ENCODE assay signal across 11 cellular contexts in the genomic region with DNA sequence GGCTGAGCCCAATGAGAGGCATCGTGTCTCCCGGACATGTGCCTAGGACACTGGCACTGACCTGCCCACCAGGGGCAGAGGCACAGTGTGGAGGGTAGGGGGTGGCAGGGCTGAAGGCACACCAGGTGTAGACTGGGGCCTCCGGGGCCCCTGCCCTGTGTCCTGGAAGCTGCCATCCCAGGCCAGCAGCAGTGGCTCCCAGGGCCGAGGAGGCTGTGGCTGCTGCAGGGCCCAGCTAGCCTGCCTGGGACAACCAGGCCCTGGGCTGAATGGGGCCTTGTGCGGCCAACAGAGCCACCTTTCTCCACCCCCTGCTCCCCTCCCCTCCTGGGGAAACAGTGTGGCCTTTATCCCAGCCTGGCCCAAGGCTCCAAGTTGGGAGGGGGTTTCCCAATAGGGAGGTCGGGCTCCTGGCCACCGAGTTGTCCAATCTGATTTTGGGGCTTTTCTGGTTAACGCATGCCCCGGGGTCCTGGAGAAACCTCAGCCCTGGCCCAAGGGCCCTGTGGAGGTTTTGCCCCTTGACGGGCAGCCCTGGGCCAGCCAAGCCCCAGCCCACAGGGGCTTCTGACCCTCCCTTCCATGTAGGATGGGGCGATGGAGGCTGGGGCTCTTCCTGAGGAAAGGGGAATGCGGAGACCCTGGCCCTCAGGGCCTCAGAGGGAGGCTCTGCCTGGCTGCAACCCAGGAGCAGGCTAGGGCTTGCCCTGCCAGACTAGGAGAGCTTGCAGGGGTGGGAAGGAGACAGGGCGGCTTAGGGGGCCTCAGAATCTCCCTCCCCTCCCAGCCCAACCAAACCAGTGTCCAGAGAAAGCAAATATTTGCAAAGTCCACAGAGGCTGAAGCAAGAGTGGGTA. TPM values are rescaled to one million over a fixed set of nuclear protein-coding genes. Genes with fewer than 3 reads are reported as not detected.
DNase-seq lines count a peak whose midpoint lies in the region; ATAC-seq and TF ChIP-seq lines count a peak whose summit lies in the region.
"Had no signal": no experiment of that assay in that cellular context is flagged by ENCODE, and none has a peak within 500 bp of the region (broad histone marks: within the 10 kb centered on the region; RNA-seq: fewer than 3 reads in every experiment).

No MANE protein-coding gene starts in this region.

- H3K36me3 ChIP-seq in muscle layer of duodenum (ENCODE audit: control insufficient read depth in 1 of 2, insufficient read depth in 2 of 2, low read length in 2 of 2) (peaks cover 16 to 25% of the 10 kb centered on the region in 2 donors), thyroid gland (peaks cover 20 to 36% of the 10 kb centered on the region in 2 donors)

- H3K4me1 ChIP-seq in muscle layer of duodenum (ENCODE audit: control insufficient read depth in 1 of 2, insufficient read depth in 2 of 2, low read length in 2 of 2) (peaks cover 0 to 63% of the 10 kb centered on the region in 2 donors), thyroid gland (peaks cover 20 to 41% of the 10 kb centered on the region in 2 donors)

- ATAC-seq in HG02938 (IDR thresholded peaks at IDR 0.05; ENCODE audit: unreplicated experiment): no peak

- DNase-seq in foreskin fibroblast (no peak), thyroid gland (no peak), GM13976 (ENCODE audit: low spot score) (no peak), SKM-1 treated with dmso at 0.1 percent for 144 hours (lab: John Stamatoyannopoulos, UW; ENCODE audit: unreplicated experiment) (no peak), NCI-H446 treated with DMSO at 0.1 percent for 48 hours (lab: John Stamatoyannopoulos, UW) (no peak)
- DNase-seq: activated CD4-positive, alpha-beta T cell treated with anti-CD3 and anti-CD28 coated beads, Interleukin-2, amount 50 U/mL, for 48 hours; immature natural killer cell; MG63 had no signal

- no peaks in the 10 kb centered on the region for H3K27me3 ChIP-seq in muscle layer of duodenum (ENCODE audit: low read depth, low read length)
- no peaks in the 10 kb centered on the region for H3K27me3 ChIP-seq in thyroid gland
- H3K27me3 ChIP-seq: MG63 had no signal

- in situ Hi-C loops in GM13976 (cut with MboI; ENCODE audit: low sequenced_read_pairs, unreplicated experiment): no loop called here

- WGBS in thyroid gland, 2 donors: 84 to 87% methylated on average over 5 to 11 of the region's 13 CpGs

- H3K27ac ChIP-seq in VCaP (peak overlapping the region; percentile 23; the same call in 1 of the 2 replicates), muscle layer of duodenum (ENCODE audit: low read length) (peak overlapping the region; percentile 45), thyroid gland (peak overlapping the region in 2 of 3 donors; percentile 24 to 46)

- H3K9me3 ChIP-seq in muscle layer of duodenum (ENCODE audit: control insufficient read depth in 1 of 2, low read length in 2 of 2) (no peaks in the 10 kb centered on the region), thyroid gland (no peaks in the 10 kb centered on the region)
- H3K9me3 ChIP-seq: MG63 had no signal

- TF ChIP-seq CTCF in VCaP (conservative IDR thresholded peaks at IDR 0.05) (no peak), foreskin fibroblast (IDR thresholded peaks at IDR 0.05; ENCODE audit: low read depth, low read length) (no peak), thyroid gland (IDR thresholded peaks at IDR 0.05) (no peak), GM13976 (IDR thresholded peaks at IDR 0.05; ENCODE audit: borderline replicate concordance, control extremely low read depth, extremely low read depth, insufficient read depth, missing control alignments) (no peak)

- H3K4me3 ChIP-seq in foreskin fibroblast (ENCODE audit: low read depth in 1 of 2, low read length in 2 of 2) (peak overlapping the region; percentile 76 to 87), muscle layer of duodenum (ENCODE audit: low read depth in 1 of 2, low read length in 2 of 2) (peak overlapping the region in 1 of 2 donors; percentile 15), thyroid gland (replicated peaks in 1 of 3) (no peak overlapping the region)
- H3K4me3 ChIP-seq: MG63 had no signal

- no peak for TF ChIP-seq POLR2A in thyroid gland (IDR thresholded peaks at IDR 0.05)

- intact Hi-C loops in thyroid gland (cut with DNase I): loop anchor here (2.0 kb wide), 1 partner anchor 89 kb away; no protein-coding TSS in a partner anchor

RNA-seq across cellular contexts. Expression of a gene that starts 4.2 kb away (rescaled TPM):
- total RNA-seq in thyroid gland: 10 to 100 TPM; 11.3 to 39.8 (median 26.7) TPM

RNA-seq across cellular contexts. Expression of a gene that starts 35.3 kb away (rescaled TPM):
- total RNA-seq in thyroid gland: 1 to 10 TPM; 3.5 to 9.6 (median 5.0) TPM

Comparison
In these comparisons a context has a peak if more than half of its experiments do, and no peak if none do; other contexts are left out.
1. H3K4me3 ChIP-seq: peak in foreskin fibroblast (2 of 2); none in thyroid gland (0 of 3).
2. Peak in every context shown above with its lines, with median percentiles within 50 percentile points of each other: H3K27ac ChIP-seq.